Comparison of ENCODE assay signal across 10 cellular contexts in genomic region chr4:1996866-1997611, GRCh38. TPM values are rescaled to one million over a fixed set of nuclear protein-coding genes. Genes with fewer than 3 reads are reported as not detected.
DNase-seq lines count a peak whose midpoint lies in the region; ATAC-seq and TF ChIP-seq lines count a peak whose summit lies in the region.
"Had no signal": no experiment of that assay in that cellular context is flagged by ENCODE, and none has a peak within 500 bp of the region (broad histone marks: within the 10 kb centered on the region; RNA-seq: fewer than 3 reads in every experiment).

No MANE protein-coding gene starts in this region.

- DNase-seq in DMS53 (lab: John Stamatoyannopoulos, UW), result peak; percentile 65
- no peak for DNase-seq in DMS53 treated with DMSO at 0.1 percent for 48 hours (lab: John Stamatoyannopoulos, UW; ENCODE audit: unreplicated experiment)
- peak; percentile 25 for DNase-seq in PC-3
- no peak for DNase-seq in RKO (ENCODE audit: low spot score)
- DNase-seq: Caco-2; CD8-positive, alpha-beta memory T cell; HCEC 1CT had no signal

- no peaks in the 10 kb centered on the region for H3K9me2 ChIP-seq in PC-3 (replicated peaks; ENCODE audit: low read length)

- H3K79me2 ChIP-seq in PC-3 (ENCODE audit: low read length), result peaks cover 94% of the 10 kb centered on the region

- H4K20me1 ChIP-seq in PC-3 (ENCODE audit: low read length), result peaks cover 14% of the 10 kb centered on the region; the same call in 1 of the 2 replicates

- peaks cover 29% of the 10 kb centered on the region for H3K4me1 ChIP-seq in PC-3 (ENCODE audit: insufficient read depth, low read length)

- H3K9ac ChIP-seq in PC-3 (ENCODE audit: low read length), result no peak overlapping the region

- H3K27me3 ChIP-seq in PC-3 (ENCODE audit: low read length), result no peaks in the 10 kb centered on the region

- H3K27ac ChIP-seq in PC-3 (ENCODE audit: low read length), result no peak overlapping the region; the same call in 1 of the 2 replicates

- CTCF ChIA-PET in PC-3 (lab: Charles Lee), result no interaction called here

- no peak overlapping the region for H3K4me3 ChIP-seq in PC-3 (ENCODE audit: low read length)

- no peak overlapping the region for H2AFZ ChIP-seq in PC-3 (ENCODE audit: low read length)

- BruUV-seq in PC-3 (replicated peaks; lab: Mats Ljungman, UMichigan), result no TSS peak

- H3K9me3 ChIP-seq in PC-3 (ENCODE audit: low read length), result no peaks in the 10 kb centered on the region

- peak overlapping the region; percentile 23; the same call in 1 of the 2 replicates for H3K4me2 ChIP-seq in PC-3 (ENCODE audit: low read length)

- no peaks in the 10 kb centered on the region for H3F3A ChIP-seq in PC-3 (ENCODE audit: low read length, unreplicated experiment)

- ATAC-seq in PC-3, result peak; percentile 80
- ATAC-seq in esophagus mucosa, result peak; percentile 52
- no peak for ATAC-seq in HG03442 (IDR thresholded peaks at IDR 0.05; ENCODE audit: unreplicated experiment)
- ATAC-seq in GM18498 (IDR thresholded peaks at IDR 0.05; ENCODE audit: unreplicated experiment), result no peak

- intact Hi-C loops in PC-3 (cut with micrococcal nuclease), result no loop called here

- no peak for TF ChIP-seq CTCF in PC-3 (conservative IDR thresholded peaks at IDR 0.05; ENCODE audit: low read depth, low read length)

- peaks cover 8% of the 10 kb centered on the region; the same call in 1 of the 2 replicates for H3K36me3 ChIP-seq in PC-3 (ENCODE audit: low read depth, low read length)

- POLR2A ChIA-PET in PC-3 (lab: Charles Lee; ENCODE audit: unreplicated experiment), result no interaction called here

RNA-seq across cellular contexts. Expression of gene NELFA, which starts 11.7 kb away (rescaled TPM):
- total RNA-seq in PC-3 (2014; rRNA removed) (30.0 and 35.8 TPM in 2 replicates), esophagus mucosa (25.8 TPM)

Comparison
In these comparisons a context has a peak if more than half of its experiments do, and no peak if none do; other contexts are left out.
1. DNase-seq: peak in DMS53 (single experiment) and PC-3 (single experiment); none in DMS53 treated with DMSO at 0.1 percent for 48 hours (single experiment) and RKO (single experiment).
2. ATAC-seq: peak in PC-3 (single experiment) and esophagus mucosa (single experiment); none in HG03442 (single experiment) and GM18498 (single experiment).